27 cellular contexts compared by ENCODE assay signal in genomic region chr2:225543626-225544025, GRCh38.
DNase-seq lines count a peak whose midpoint lies in the region; ATAC-seq, FAIRE-seq and TF ChIP-seq lines count a peak whose summit lies in the region.
"Had no signal": no experiment of that assay in that cellular context is flagged by ENCODE, and none has a peak within 500 bp of the region (broad histone marks: within the 10 kb centered on the region; RNA-seq: fewer than 3 reads in every experiment).

No MANE protein-coding gene starts in this region.

- intact Hi-C loops in prostate gland (cut with DNase I), result no loop called here

- no peak for TF ChIP-seq CTCF in prostate gland (IDR thresholded peaks at IDR 0.05)

- H3K4me2 ChIP-seq in mesendoderm (ENCODE audit: low read length), result no peak overlapping the region
- H3K4me2 ChIP-seq: BLaER1 had no signal

- H3K27ac ChIP-seq in small intestine (ENCODE audit: low read depth in 1 of 2, low read length in 1 of 2), result no peak overlapping the region
- no peak overlapping the region for H3K27ac ChIP-seq in mesendoderm (ENCODE audit: low read depth, low read length)
- H3K27ac ChIP-seq in prostate gland, result no peak overlapping the region
- H3K27ac ChIP-seq: BLaER1 had no signal

- no peaks in the 10 kb centered on the region for H3K79me2 ChIP-seq in mesendoderm (ENCODE audit: control insufficient read depth, insufficient read depth, low read length)

- H2AK5ac ChIP-seq in mesendoderm (ENCODE audit: low read length), result no peak overlapping the region

- H3K4me1 ChIP-seq in small intestine (ENCODE audit: control insufficient read depth in 2 of 2, insufficient read depth in 1 of 2, low read depth in 1 of 2, low read length in 1 of 2), result no peaks in the 10 kb centered on the region
- no peaks in the 10 kb centered on the region for H3K4me1 ChIP-seq in mesendoderm (ENCODE audit: control insufficient read depth, low read depth, low read length)
- no peaks in the 10 kb centered on the region for H3K4me1 ChIP-seq in prostate gland (replicated peaks)
- H3K4me1 ChIP-seq: BE2C, BLaER1 had no signal

- no peak overlapping the region for H4K8ac ChIP-seq in mesendoderm (ENCODE audit: low read depth, low read length)

- H3K27me3 ChIP-seq in small intestine (ENCODE audit: control insufficient read depth in 2 of 2, insufficient read depth in 2 of 2, low read length in 2 of 2) (no peaks in the 10 kb centered on the region), mesendoderm (ENCODE audit: insufficient read depth, low read length, poor library complexity) (no peaks in the 10 kb centered on the region), prostate gland (replicated peaks; ENCODE audit: insufficient read depth) (no peaks in the 10 kb centered on the region)
- H3K27me3 ChIP-seq: BE2C, BLaER1 had no signal

- no peak overlapping the region for H3K4me3 ChIP-seq in small intestine (ENCODE audit: low read depth in 1 of 2, low read length in 2 of 2)
- H3K4me3 ChIP-seq in mesendoderm (ENCODE audit: low read length), result no peak overlapping the region
- no peak overlapping the region for H3K4me3 ChIP-seq in prostate gland
- H3K4me3 ChIP-seq: BLaER1, GM12878 had no signal

- H3K9me3 ChIP-seq in small intestine (ENCODE audit: control insufficient read depth, low read depth) (no peaks in the 10 kb centered on the region), prostate gland (no peaks in the 10 kb centered on the region)
- H3K9me3 ChIP-seq: BE2C, BLaER1 had no signal

- H3K9ac ChIP-seq in mesendoderm (ENCODE audit: low read length), result no peak overlapping the region
- H3K9ac ChIP-seq: BLaER1 had no signal

- no peaks in the 10 kb centered on the region for H3K79me1 ChIP-seq in mesendoderm (ENCODE audit: low read length)

- peak; percentile 40 for DNase-seq in NCI-H146 (lab: John Stamatoyannopoulos, UW)
- peak; percentile 14 for DNase-seq in NCI-H146 treated with DMSO at 0.1 percent for 48 hours (lab: John Stamatoyannopoulos, UW; ENCODE audit: unreplicated experiment)
- DNase-seq in small intestine, result peak; percentile 15
- DNase-seq in mesendoderm, result no peak
- no peak for DNase-seq in prostate gland (ENCODE audit: low spot score)
- DNase-seq: 8988T; ACHN; BE2C; C1 segment of cervical spinal cord; CD4-positive, alpha-beta memory T cell; CD4-positive, CD25-positive, alpha-beta regulatory T cell; CD8-positive, alpha-beta memory T cell; COR-L47; DMS 273 treated with DMSO at 0.1 percent for 48 hours; DMS153; DMS79; DND-41; EL; GDM1 had no signal

- no peak overlapping the region for H3K56ac ChIP-seq in mesendoderm (ENCODE audit: low read length)

- no peak for TF ChIP-seq POLR2A in prostate gland (IDR thresholded peaks at IDR 0.05)

- H2BK15ac ChIP-seq in mesendoderm (replicated peaks; ENCODE audit: low read depth), result no peak overlapping the region

- H3K36me3 ChIP-seq in small intestine (ENCODE audit: control insufficient read depth in 2 of 2, insufficient read depth in 2 of 2, low read length in 2 of 2) (no peaks in the 10 kb centered on the region), mesendoderm (ENCODE audit: control insufficient read depth, insufficient read depth, low read length) (no peaks in the 10 kb centered on the region), prostate gland (no peaks in the 10 kb centered on the region)
- H3K36me3 ChIP-seq: BE2C, BLaER1 had no signal

- ATAC-seq in HG02884 (IDR thresholded peaks at IDR 0.05; ENCODE audit: unreplicated experiment), result no peak
- ATAC-seq: GM12878 had no signal

- no peak overlapping the region for H4K5ac ChIP-seq in mesendoderm (ENCODE audit: low read length)

- no peak overlapping the region for H2BK5ac ChIP-seq in mesendoderm (ENCODE audit: low read length)

- 15 to 69% (median 24%) methylated on average over 2 of the region's 2 CpGs for WGBS in small intestine, 3 donors
- no CpG with 5 or more reads among the region's 2 CpGs for WGBS in mesendoderm (ENCODE audit: extremely low coverage, insufficient coverage, low lambda C conversion rate)
- 67% methylated on average over 2 of the region's 2 CpGs for WGBS in prostate gland

- H3K4ac ChIP-seq in mesendoderm (ENCODE audit: low read depth, low read length), result no peak overlapping the region

- FAIRE-seq in islet of Langerhans (lab: Jason Lieb, UNC), result peak; percentile 17
- no peak for FAIRE-seq in small intestine (lab: Jason Lieb, UNC)
- FAIRE-seq: A204.1, GM12878, GM12892, GM18507, GM19239 had no signal

- H3K18ac ChIP-seq in mesendoderm (ENCODE audit: low read length), result no peak overlapping the region

- H2BK120ac ChIP-seq in mesendoderm (ENCODE audit: low read depth, low read length), result no peak overlapping the region

- H3K23ac ChIP-seq in mesendoderm (ENCODE audit: low read length), result no peak overlapping the region

Comparison
In these comparisons a context has a peak if more than half of its experiments do, and no peak if none do; other contexts are left out.
1. DNase-seq: peak in NCI-H146 (single experiment), NCI-H146 treated with DMSO at 0.1 percent for 48 hours (single experiment) and small intestine (single experiment); none in mesendoderm (single experiment) and prostate gland (single experiment).